In genomic region chr14:105087963-105088811, GRCh38 we compare ENCODE assay signal across 8 cellular contexts. TPM values are rescaled to one million over a fixed set of nuclear protein-coding genes. Genes with fewer than 3 reads are reported as not detected.
DNase-seq lines count a peak whose midpoint lies in the region; ATAC-seq and TF ChIP-seq lines count a peak whose summit lies in the region.

No MANE protein-coding gene starts in this region.

- DNase-seq in DMS79 (lab: John Stamatoyannopoulos, UW) (peak; percentile 36), NCI-H2171 treated with DMSO at 0.1 percent for 48 hours (lab: John Stamatoyannopoulos, UW) (peak; percentile 84), dorsolateral prefrontal cortex (peak in 3 of 10 donors; percentile 27 to 42 (median 29)), mesothelial cell of epicardium (ENCODE audit: low spot score in 2 of 2, unreplicated experiment in 2 of 2) (no peak), GM19240 (ENCODE audit: insufficient read length, low spot score) (no peak), NCI-H1105 treated with DMSO at 0.1 percent for 48 hours (lab: John Stamatoyannopoulos, UW) (no peak), cerebellum (ENCODE audit: low spot score) (no peak)

- intact Hi-C loops in dorsolateral prefrontal cortex (cut with DNase I): loop anchor here in 1 of 2 donors (2.0 to 5.0 kb wide), 2 partner anchors 111 to 264 kb away; no protein-coding TSS in a partner anchor

- H3K27ac ChIP-seq in dorsolateral prefrontal cortex: peak overlapping the region in 34 of 59 donors; percentile 2 to 74 (median 40)

- H3K27me3 ChIP-seq in dorsolateral prefrontal cortex: peaks cover 0 to 56% (median 3%) of the 10 kb centered on the region in 45 donors

- peak overlapping the region; percentile 66 for H3K4me3 Mint-ChIP-seq in mesothelial cell of epicardium

- no peaks in the 10 kb centered on the region for H3K36me3 Mint-ChIP-seq in mesothelial cell of epicardium

- H3K4me3 ChIP-seq in dorsolateral prefrontal cortex: peak overlapping the region in 54 of 59 donors; percentile 20 to 71 (median 57)

- no peak for ATAC-seq in HG03108 (IDR thresholded peaks at IDR 0.05; ENCODE audit: unreplicated experiment)

- peak overlapping the region; percentile 71 for H3K27ac Mint-ChIP-seq in mesothelial cell of epicardium

- no peaks in the 10 kb centered on the region for H3K27me3 Mint-ChIP-seq in mesothelial cell of epicardium (ENCODE audit: low read depth)

- TF ChIP-seq CTCF in dorsolateral prefrontal cortex (IDR thresholded peaks at IDR 0.05 in 54 of 56, conservative IDR thresholded peaks at IDR 0.05 in 2 of 56; ENCODE audit: low read depth in 1 of 56, partially characterized antibody in 56 of 56) (no peak), mesothelial cell of epicardium (IDR thresholded peaks at IDR 0.05; ENCODE audit: unreplicated experiment) (no peak)

- peaks cover 28% of the 10 kb centered on the region for H3K4me1 Mint-ChIP-seq in mesothelial cell of epicardium

- no peaks in the 10 kb centered on the region for H3K9me3 Mint-ChIP-seq in mesothelial cell of epicardium

RNA-seq across cellular contexts. Expression of gene GPR132, which starts 23.0 kb away (rescaled TPM):
- total RNA-seq in dorsolateral prefrontal cortex (1 to 10 TPM in 96 of 120 experiments, under 1 TPM in 24; 0.48 to 3.9 (median 1.6) TPM), mesothelial cell of epicardium (1.0 to 1.6 TPM (median 1.1 TPM) in 3 replicates), cerebellum (1.7 TPM)

Comparison
In these comparisons a context has a peak if more than half of its experiments do, and no peak if none do; other contexts are left out.
1. DNase-seq: peak in DMS79 (single experiment) and NCI-H2171 treated with DMSO at 0.1 percent for 48 hours (single experiment); none in mesothelial cell of epicardium (0 of 2), GM19240 (single experiment), NCI-H1105 treated with DMSO at 0.1 percent for 48 hours (single experiment) and cerebellum (single experiment).